In genomic region chr7:129529643-129530042, GRCh38 we compare ENCODE assay signal across 16 cellular contexts. TPM values are rescaled to one million over a fixed set of nuclear protein-coding genes. Genes with fewer than 3 reads are reported as not detected.
A peak's percentile ranks its signal among the peaks of the same experiment; 100 is the strongest.
DNase-seq lines count a peak whose midpoint lies in the region; ATAC-seq and TF ChIP-seq lines count a peak whose summit lies in the region.
"Had no signal": no experiment of that assay in that cellular context is flagged by ENCODE, and none has a peak within 500 bp of the region (broad histone marks: within the 10 kb centered on the region; RNA-seq: fewer than 3 reads in every experiment).

No MANE protein-coding gene starts in this region.

- no peak overlapping the region for H3K18ac ChIP-seq in H9 (ENCODE audit: insufficient read length, low read depth, low read length)
- H3K18ac ChIP-seq in mesenchymal stem cell (ENCODE audit: low read depth in 1 of 2, low read length in 2 of 2) = no peak overlapping the region

- TF ChIP-seq CTCF in DND-41 (IDR thresholded peaks at IDR 0.05; ENCODE audit: borderline replicate concordance, extremely low read depth, low read length, poor library complexity, severe bottlenecking) (peak; percentile 9), H9 (conservative IDR thresholded peaks at IDR 0.05) (peak; percentile 22; the same call in 1 of the 3 replicates), WTC11 (IDR thresholded peaks at IDR 0.05) (no peak), transverse colon (IDR thresholded peaks at IDR 0.05) (no peak)

- intact Hi-C loops in transverse colon (cut with DNase I; ENCODE audit: low total_unique reads) = no loop called here

- H3K4me1 Mint-ChIP-seq in H9 (peaks cover 20 to 25% of the 10 kb centered on the region in 2 experiments), WTC11 (peaks cover 24% of the 10 kb centered on the region)

- H3K27ac Mint-ChIP-seq in H9 (no peak overlapping the region), WTC11 (no peak overlapping the region)
- H3K27ac Mint-ChIP-seq: CD8-positive, alpha-beta T cell had no signal

- H3K4ac ChIP-seq in H9 (ENCODE audit: low read depth, low read length) = no peak overlapping the region
- H3K4ac ChIP-seq in mesenchymal stem cell (ENCODE audit: low read depth in 1 of 2, low read length in 2 of 2) = no peak overlapping the region

- CTCF ChIA-PET in WTC11 (lab: Charles Lee) = interaction anchor here (0.6 to 1.6 kb wide), 7 partner anchors 36 to 857 kb away, joined by 3 to 6 read pairs (median 3); no protein-coding TSS in a partner anchor

- H2BK15ac ChIP-seq in H9 (ENCODE audit: low read depth, low read length) (no peak overlapping the region), mesenchymal stem cell (ENCODE audit: low read depth, poor library complexity, severe bottlenecking) (no peak overlapping the region)

- POLR2A ChIA-PET in WTC11 (lab: Charles Lee) = no interaction called here

- no peak overlapping the region for H3K23ac ChIP-seq in H9 (ENCODE audit: insufficient read length, low read depth, low read length)
- no peak overlapping the region for H3K23ac ChIP-seq in mesenchymal stem cell (ENCODE audit: low read length in 2 of 2)

- H3K9me3 ChIP-seq in DND-41 (ENCODE audit: insufficient read depth, low read length, severe bottlenecking) = no peaks in the 10 kb centered on the region
- no peaks in the 10 kb centered on the region for H3K9me3 ChIP-seq in H9 (ENCODE audit: control insufficient read depth, low read depth, low read length)
- no peaks in the 10 kb centered on the region for H3K9me3 ChIP-seq in transverse colon
- H3K9me3 ChIP-seq in mesenchymal stem cell (ENCODE audit: control insufficient read depth, low read length) = no peaks in the 10 kb centered on the region
- H3K9me3 ChIP-seq: BLaER1 treated with 17β-estradiol and CSF1 and Interleukin-3, amounts not matched to agents 10 nM and 100 nM; HAP-1 had no signal

- ATAC-seq in DND-41 (ENCODE audit: insufficient read depth, low read depth) = no peak
- ATAC-seq in WTC11 = peak; percentile 73
- no peak for ATAC-seq in GM19397 (IDR thresholded peaks at IDR 0.05; ENCODE audit: unreplicated experiment)
- ATAC-seq: CD8-positive, alpha-beta T cell; PC-3 had no signal

- no peak overlapping the region for H3K56ac ChIP-seq in H9 (ENCODE audit: insufficient read length, low read depth, low read length)

- in situ Hi-C loops in transverse colon (cut with MboI; ENCODE audit: low pct_ligation_motif_present in 1 of 4, low pct_unique_long_range_greater_than_20kb in 1 of 4, low sequenced_read_pairs in 3 of 4) = no loop called here

- no CpG with 5 or more reads among the region's 4 CpGs for WGBS in H9 (ENCODE audit: extremely low coverage, insufficient read length, low lambda C conversion rate)
- WGBS in transverse colon (ENCODE audit: low coverage in 1 of 2), 2 donors = 94% methylated on average over 4 of the region's 4 CpGs; no CpG with 5 or more reads in 1 of the 2 donors
- 81% methylated on average over 4 of the region's 4 CpGs for WGBS in mesenchymal stem cell

- TF ChIP-seq POLR2A in transverse colon (IDR thresholded peaks at IDR 0.05) = no peak

- no peaks in the 10 kb centered on the region for H3K23me2 ChIP-seq in H9 (ENCODE audit: insufficient read length, low read depth, low read length, poor library complexity, severe bottlenecking)

- no peaks in the 10 kb centered on the region for H3K27me3 ChIP-seq in DND-41 (ENCODE audit: insufficient read depth, low read length, poor library complexity)
- H3K27me3 ChIP-seq in H9 (ENCODE audit: insufficient read depth, low read length) = no peaks in the 10 kb centered on the region
- H3K27me3 ChIP-seq in transverse colon = no peaks in the 10 kb centered on the region
- peaks cover 0 to 7% of the 10 kb centered on the region in 2 experiments for H3K27me3 ChIP-seq in mesenchymal stem cell (ENCODE audit: control insufficient read depth in 1 of 2, insufficient read depth in 1 of 2, low read length in 2 of 2)
- H3K27me3 ChIP-seq: BLaER1 treated with 17β-estradiol and CSF1 and Interleukin-3, amounts not matched to agents 10 nM and 100 nM had no signal

- DNase-seq in DND-41 = no peak
- peak; percentile 47 for DNase-seq in H9
- no peak for DNase-seq in WTC11 (ENCODE audit: low spot score)
- peak; percentile 45 for DNase-seq in iPS-NIHi11 (ENCODE audit: low spot score)
- DNase-seq in transverse colon = no peak
- no peak for DNase-seq in kidney glomerular epithelial cell (lab: John Stamatoyannopoulos, UW)
- DNase-seq in mesenchymal stem cell = no peak
- DNase-seq: Calu3; CD8-positive, alpha-beta T cell; EL; NCI-H1694 treated with DMSO at 0.1 percent for 48 hours; NCI-H748 treated with DMSO at 0.1 percent for 48 hours; PC-3 had no signal

- H3K14ac ChIP-seq in H9 (ENCODE audit: insufficient read depth, low read length) (no peak overlapping the region), mesenchymal stem cell (ENCODE audit: low read length in 2 of 2) (no peak overlapping the region)

- no peak overlapping the region for H3T11ph ChIP-seq in H9 (ENCODE audit: low read length)

- no peaks in the 10 kb centered on the region for H3K79me2 ChIP-seq in DND-41 (ENCODE audit: insufficient read depth, low read length)
- no peaks in the 10 kb centered on the region for H3K79me2 ChIP-seq in H9 (ENCODE audit: insufficient read depth, low read length)

- H3K4me2 ChIP-seq in DND-41 (ENCODE audit: insufficient read depth, low read length) (no peak overlapping the region), H9 (ENCODE audit: insufficient read depth, insufficient read length, low read length) (no peak overlapping the region), mesenchymal stem cell (ENCODE audit: low read length, poor library complexity, severe bottlenecking) (no peak overlapping the region)
- H3K4me2 ChIP-seq: BLaER1 treated with 17β-estradiol and CSF1 and Interleukin-3, amounts not matched to agents 10 nM and 100 nM had no signal

- no peak overlapping the region for H4K8ac ChIP-seq in H9 (replicated peaks; ENCODE audit: insufficient read length, low read depth, low read length)
- no peak overlapping the region for H4K8ac ChIP-seq in mesenchymal stem cell (ENCODE audit: low read length)

- TF ChIP-seq EP300 in transverse colon (IDR thresholded peaks at IDR 0.05; ENCODE audit: low read depth) = no peak

- no peaks in the 10 kb centered on the region for H4K20me1 ChIP-seq in DND-41 (ENCODE audit: insufficient read depth, low read length)
- H4K20me1 ChIP-seq in H9 (ENCODE audit: control insufficient read depth, insufficient read depth, insufficient read length) = no peaks in the 10 kb centered on the region
- H4K20me1 ChIP-seq: BLaER1 treated with 17β-estradiol and CSF1 and Interleukin-3, amounts not matched to agents 10 nM and 100 nM had no signal

- H3K27me3 Mint-ChIP-seq in H9 (ENCODE audit: low read depth) (peaks cover 3% of the 10 kb centered on the region), WTC11 (ENCODE audit: low read depth) (no peaks in the 10 kb centered on the region; the same call in 1 of the 2 replicates)

- no peaks in the 10 kb centered on the region; a peak in 1 of 5 replicates for H3K9me3 Mint-ChIP-seq in H9
- peaks cover 7% of the 10 kb centered on the region; the same call in 1 of the 2 replicates for H3K9me3 Mint-ChIP-seq in WTC11
- H3K9me3 Mint-ChIP-seq: CD8-positive, alpha-beta T cell had no signal

- H3K4me3 ChIP-seq in DND-41 (ENCODE audit: low read depth in 1 of 2, low read length in 2 of 2) (no peak overlapping the region), transverse colon (no peak overlapping the region), mesenchymal stem cell (ENCODE audit: insufficient read depth in 1 of 2, low read depth in 1 of 2, low read length in 2 of 2) (no peak overlapping the region)
- H3K4me3 ChIP-seq: BLaER1 treated with 17β-estradiol and CSF1 and Interleukin-3, amounts not matched to agents 10 nM and 100 nM; HAP-1 had no signal

- H3K9ac ChIP-seq in DND-41 (ENCODE audit: low read depth, low read length) = no peak overlapping the region
- no peak overlapping the region for H3K9ac ChIP-seq in H9 (ENCODE audit: extremely low read depth, insufficient read length, low read length)
- no peak overlapping the region for H3K9ac ChIP-seq in mesenchymal stem cell (ENCODE audit: low read length)
- H3K9ac ChIP-seq: BLaER1 treated with 17β-estradiol and CSF1 and Interleukin-3, amounts not matched to agents 10 nM and 100 nM had no signal

- H2AFZ ChIP-seq in DND-41 (ENCODE audit: low read depth, low read length) = no peak overlapping the region
- H2AFZ ChIP-seq in H9 (ENCODE audit: low read length) = no peak overlapping the region
- H2AFZ ChIP-seq in mesenchymal stem cell (ENCODE audit: low read depth, low read length) = no peak overlapping the region

- H3K4me1 ChIP-seq in DND-41 (ENCODE audit: insufficient read depth, low read length) (no peaks in the 10 kb centered on the region), H9 (ENCODE audit: insufficient read depth, low read length) (no peaks in the 10 kb centered on the region), transverse colon (no peaks in the 10 kb centered on the region), mesenchymal stem cell (ENCODE audit: control insufficient read depth, insufficient read depth, low read depth, low read length) (no peaks in the 10 kb centered on the region)
- H3K4me1 ChIP-seq: HAP-1 had no signal

- H2BK5ac ChIP-seq in H9 (ENCODE audit: insufficient read length, low read length) (no peak overlapping the region), mesenchymal stem cell (ENCODE audit: low read depth, low read length, poor library complexity, severe bottlenecking) (no peak overlapping the region)

- H4K91ac ChIP-seq in H9 (ENCODE audit: insufficient read length, low read depth, low read length) (no peak overlapping the region), mesenchymal stem cell (ENCODE audit: low read length) (no peak overlapping the region)

- no peak overlapping the region for H4K5ac ChIP-seq in H9 (ENCODE audit: insufficient read length, low read depth, low read length)

- no peak overlapping the region for H2BK12ac ChIP-seq in H9 (ENCODE audit: insufficient read length, low read depth, low read length)
- H2BK12ac ChIP-seq in mesenchymal stem cell (ENCODE audit: low read length in 2 of 2) = no peak overlapping the region

- H3K27ac ChIP-seq in DND-41 (ENCODE audit: low read length) (no peak overlapping the region), H9 (ENCODE audit: insufficient read length, low read depth, low read length) (no peak overlapping the region), transverse colon (no peak overlapping the region), mesenchymal stem cell (ENCODE audit: low read length, poor library complexity, severe bottlenecking) (no peak overlapping the region)
- H3K27ac ChIP-seq: BLaER1 treated with 17β-estradiol and CSF1 and Interleukin-3, amounts not matched to agents 10 nM and 100 nM had no signal

- no peak overlapping the region for H2BK120ac ChIP-seq in H9 (ENCODE audit: low read depth, low read length, poor library complexity, severe bottlenecking)
- H2BK120ac ChIP-seq in mesenchymal stem cell (ENCODE audit: low read depth, low read length) = no peak overlapping the region

- H3K79me1 ChIP-seq in H9 (ENCODE audit: insufficient read depth, low read depth, low read length, poor library complexity, severe bottlenecking) (no peaks in the 10 kb centered on the region), mesenchymal stem cell (replicated peaks; ENCODE audit: low read length, poor library complexity, severe bottlenecking) (no peaks in the 10 kb centered on the region)

- no peak overlapping the region for H3K4me3 Mint-ChIP-seq in H9
- no peak overlapping the region for H3K4me3 Mint-ChIP-seq in WTC11
- H3K4me3 Mint-ChIP-seq: CD8-positive, alpha-beta T cell had no signal

- H3K36me3 ChIP-seq in DND-41 (ENCODE audit: insufficient read depth, low read length) (no peaks in the 10 kb centered on the region), transverse colon (no peaks in the 10 kb centered on the region), mesenchymal stem cell (ENCODE audit: control insufficient read depth in 1 of 2, insufficient read depth in 2 of 2, low read depth in 1 of 2, low read length in 2 of 2) (no peaks in the 10 kb centered on the region)
- H3K36me3 ChIP-seq: BLaER1 treated with 17β-estradiol and CSF1 and Interleukin-3, amounts not matched to agents 10 nM and 100 nM; HAP-1 had no signal

- H2BK20ac ChIP-seq in H9 (ENCODE audit: low read depth, low read length, poor library complexity, severe bottlenecking) = no peak overlapping the region

- no peak overlapping the region for H2AK5ac ChIP-seq in H9 (ENCODE audit: insufficient read length, low read length)
- no peak overlapping the region for H2AK5ac ChIP-seq in mesenchymal stem cell (ENCODE audit: low read length, severe bottlenecking)

- H3K36me3 Mint-ChIP-seq in H9 (ENCODE audit: insufficient read depth in 1 of 3, low read depth in 3 of 3) (no peaks in the 10 kb centered on the region; a peak in 1 of 7 replicates), WTC11 (no peaks in the 10 kb centered on the region)
- H3K36me3 Mint-ChIP-seq: CD8-positive, alpha-beta T cell had no signal

RNA-seq across cellular contexts. Expression of gene SMKR1, which starts 27.3 kb away (rescaled TPM):
- total RNA-seq in H9 (2021) = 0.35 and 0.87 TPM in 2 replicates
- 0.23 to 0.50 TPM (median 0.34 TPM) in 3 replicates for total RNA-seq in WTC11 (2021)
- not detected for total RNA-seq in transverse colon
- not detected for polyA plus RNA-seq in mesenchymal stem cell (2013, experiment 1 of 2)
- 0.07 TPM for polyA plus RNA-seq in mesenchymal stem cell (2013, experiment 2 of 2)
- total RNA-seq: Calu3 had no signal

Comparison
In these comparisons a context has a peak if more than half of its experiments do, and no peak if none do; other contexts are left out.
1. DNase-seq: peak in H9 (single experiment) and iPS-NIHi11 (single experiment); none in DND-41 (single experiment), WTC11 (single experiment), transverse colon (single experiment), kidney glomerular epithelial cell (single experiment) and mesenchymal stem cell (single experiment).
2. CTCF ChIP-seq: peak in DND-41 (single experiment) and H9 (single experiment); none in WTC11 (single experiment) and transverse colon (0 of 5).